In the genomic region with DNA sequence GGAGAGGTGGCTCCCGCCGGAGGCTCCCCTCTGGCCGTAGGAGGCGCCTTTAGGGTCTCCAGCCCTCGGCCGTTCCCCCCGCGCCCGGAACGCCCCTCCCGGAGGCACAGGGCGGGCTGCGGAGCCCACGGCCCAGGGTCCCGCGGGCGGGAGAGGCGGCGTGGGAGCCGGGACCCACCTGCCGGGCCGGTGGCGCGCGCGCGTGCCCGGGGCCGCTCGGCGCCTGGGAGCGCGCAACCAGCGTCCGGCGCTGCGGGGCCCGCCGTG, we compare ENCODE assay signal across 8 cellular contexts. TPM values are rescaled to one million over a fixed set of nuclear protein-coding genes. Genes with fewer than 3 reads are reported as not detected.
DNase-seq lines count a peak whose midpoint lies in the region; ATAC-seq and TF ChIP-seq lines count a peak whose summit lies in the region.

A gene with protein sequence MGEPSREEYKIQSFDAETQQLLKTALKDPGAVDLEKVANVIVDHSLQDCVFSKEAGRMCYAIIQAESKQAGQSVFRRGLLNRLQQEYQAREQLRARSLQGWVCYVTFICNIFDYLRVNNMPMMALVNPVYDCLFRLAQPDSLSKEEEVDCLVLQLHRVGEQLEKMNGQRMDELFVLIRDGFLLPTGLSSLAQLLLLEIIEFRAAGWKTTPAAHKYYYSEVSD (minus strand): TSS at position 266 of the 267 bp plus-strand sequence. CDS start 1,036 bp downstream, outside the sequence.

- H3K4me2 ChIP-seq in MM.1S (ENCODE audit: low read depth, low read length): peak within 1 kb of the TSS; percentile 99

- no peaks in the 10 kb centered on the region for H3K9me3 Mint-ChIP-seq in dendritic cell treated with granulocyte-macrophage colony-stimulating factor and Interleukin-4, amounts not matched to agents 40 ng/mL and 50 ng/mL, for 4 days

- no peak for DNase-seq in MM.1S
- DNase-seq in mesenteric fat pad (ENCODE audit: low spot score): no peak
- DNase-seq in vagina (ENCODE audit: extremely low spot score in 2 of 2): no peak
- no peak for DNase-seq in stimulated activated CD4-positive, alpha-beta T cell treated with anti-CD3 and anti-CD28 coated beads, Interleukin-4, amount 100 ng/mL, for 1 hour
- no peak for DNase-seq in NCI-H128 (lab: John Stamatoyannopoulos, UW; ENCODE audit: unreplicated experiment)

- no peaks in the 10 kb centered on the region for H3K36me3 ChIP-seq in MM.1S (replicated peaks; ENCODE audit: insufficient read depth, low read length)
- peaks cover 0 to 7% of the 10 kb centered on the region in 2 donors for H3K36me3 ChIP-seq in vagina

- peaks cover 11% of the 10 kb centered on the region; the same call in 1 of the 2 replicates for H3K79me2 ChIP-seq in MM.1S (ENCODE audit: low read length)

- peak in 1 of 2 donors; percentile 35 for TF ChIP-seq POLR2A in vagina (IDR thresholded peaks at IDR 0.05)

- intact Hi-C loops in dendritic cell treated with granulocyte-macrophage colony-stimulating factor and Interleukin-4, amounts not matched to agents 40 ng/mL and 50 ng/mL, for 4 days (cut with micrococcal nuclease): loop anchor here (5.0 kb wide), 1 partner anchor 141 kb away; no protein-coding TSS in a partner anchor
- intact Hi-C loops in vagina (cut with DNase I): no loop called here

- H3K9ac ChIP-seq in MM.1S (ENCODE audit: low read length): peak within 1 kb of the TSS; percentile 97

- no peak for TF ChIP-seq CTCF in MM.1S (IDR thresholded peaks at IDR 0.05; ENCODE audit: low read length)
- TF ChIP-seq CTCF in vagina (IDR thresholded peaks at IDR 0.05): no peak

- H3K9me3 ChIP-seq in MM.1S (replicated peaks; ENCODE audit: insufficient read depth, low read length) (no peaks in the 10 kb centered on the region), vagina (no peaks in the 10 kb centered on the region)

- H3K4me1 ChIP-seq in MM.1S (ENCODE audit: low read length) (peaks cover 12% of the 10 kb centered on the region), vagina (peaks cover 23% of the 10 kb centered on the region)

- H4K20me1 ChIP-seq in MM.1S (ENCODE audit: insufficient read depth, low read length): no peaks in the 10 kb centered on the region

- H3K27me3 ChIP-seq in MM.1S (replicated peaks; ENCODE audit: insufficient read depth, low read length) (no peaks in the 10 kb centered on the region), vagina (no peaks in the 10 kb centered on the region)

- H3K4me3 Mint-ChIP-seq in dendritic cell treated with granulocyte-macrophage colony-stimulating factor and Interleukin-4, amounts not matched to agents 40 ng/mL and 50 ng/mL, for 4 days: peak within 1 kb of the TSS; percentile 93

- no peaks in the 10 kb centered on the region for H3K27me3 Mint-ChIP-seq in dendritic cell treated with granulocyte-macrophage colony-stimulating factor and Interleukin-4, amounts not matched to agents 40 ng/mL and 50 ng/mL, for 4 days

- H3K36me3 Mint-ChIP-seq in dendritic cell treated with granulocyte-macrophage colony-stimulating factor and Interleukin-4, amounts not matched to agents 40 ng/mL and 50 ng/mL, for 4 days (ENCODE audit: low read depth): peaks cover 84% of the 10 kb centered on the region

- H2AFZ ChIP-seq in MM.1S (ENCODE audit: low read length): peak within 1 kb of the TSS; percentile 99

- peak; percentile 27 for ATAC-seq in GM18502 (IDR thresholded peaks at IDR 0.05; ENCODE audit: poor library complexity, unreplicated experiment)
- no peak for ATAC-seq in HG02678 (IDR thresholded peaks at IDR 0.05; ENCODE audit: unreplicated experiment)

- peak within 1 kb of the TSS; percentile 96 for H3K27ac Mint-ChIP-seq in dendritic cell treated with granulocyte-macrophage colony-stimulating factor and Interleukin-4, amounts not matched to agents 40 ng/mL and 50 ng/mL, for 4 days

- peaks cover 43% of the 10 kb centered on the region for H3F3A ChIP-seq in MM.1S (ENCODE audit: insufficient read depth, low read length)

- H3K4me1 Mint-ChIP-seq in dendritic cell treated with granulocyte-macrophage colony-stimulating factor and Interleukin-4, amounts not matched to agents 40 ng/mL and 50 ng/mL, for 4 days (ENCODE audit: low read depth): peaks cover 78% of the 10 kb centered on the region

- H3K4me3 ChIP-seq in MM.1S (ENCODE audit: low read length): peak within 1 kb of the TSS; percentile 99
- H3K4me3 ChIP-seq in vagina: peak within 1 kb of the TSS; percentile 76 to 88

- H3K27ac ChIP-seq in MM.1S (ENCODE audit: low read length) (peak within 1 kb of the TSS; percentile 48), vagina (peak within 1 kb of the TSS; percentile 89)

- no peaks in the 10 kb centered on the region for H3K9me2 ChIP-seq in MM.1S (replicated peaks; ENCODE audit: insufficient read depth, low read length)

RNA-seq across cellular contexts. Expression of the gene that starts here (rescaled TPM):
- total RNA-seq in mesenteric fat pad: 15.5 TPM
- 26.3 TPM for total RNA-seq in vagina
